ENCODE assay signal across 8 cellular contexts in genomic region chr11:116931206-116931953, GRCh38.
DNase-seq lines count a peak whose midpoint lies in the region; ATAC-seq and TF ChIP-seq lines count a peak whose summit lies in the region.

No MANE protein-coding gene starts in this region.

- H3K36me3 ChIP-seq in upper lobe of right lung = peaks cover 9% of the 10 kb centered on the region

- POLR2A ChIA-PET in activated CD4-positive, alpha-beta memory T cell treated with anti-CD3 and anti-CD28 coated beads for 36 hours (lab: Charles Lee) = interaction anchor here (0.6 to 2.1 kb wide), 10 partner anchors 17 to 1677 kb away, joined by 3 to 11 read pairs (median 4); no protein-coding TSS in a partner anchor

- intact Hi-C loops in activated CD4-positive, alpha-beta memory T cell treated with anti-CD3 and anti-CD28 coated beads for 36 hours (cut with micrococcal nuclease) = loop anchor here (1.0 to 5.0 kb wide), 9 partner anchors 17 to 301 kb away; partner anchors contain the start of genes BUD13, PCSK7 and RNF214
- intact Hi-C loops in right cardiac atrium (cut with DNase I) (no loop called here), upper lobe of right lung (cut with DNase I) (no loop called here)

- H3K27me3 ChIP-seq in right cardiac atrium (ENCODE audit: control insufficient read depth, insufficient read depth) (no peaks in the 10 kb centered on the region), upper lobe of right lung (no peaks in the 10 kb centered on the region)

- CTCF ChIA-PET in activated CD4-positive, alpha-beta memory T cell treated with anti-CD3 and anti-CD28 coated beads for 36 hours (lab: Charles Lee) = interaction anchor here (0.8 to 1.6 kb wide), 4 partner anchors 41 to 174 kb away, joined by 3 to 4 read pairs (median 3); no protein-coding TSS in a partner anchor

- peaks cover 9% of the 10 kb centered on the region for H3K9me3 Mint-ChIP-seq in activated CD4-positive, alpha-beta memory T cell treated with anti-CD3 and anti-CD28 coated beads for 36 hours

- peak overlapping the region; percentile 83 for H3K27ac Mint-ChIP-seq in activated CD4-positive, alpha-beta memory T cell treated with anti-CD3 and anti-CD28 coated beads for 36 hours

- H3K9me3 ChIP-seq in right cardiac atrium (ENCODE audit: control insufficient read depth, low read length) (no peaks in the 10 kb centered on the region), upper lobe of right lung (no peaks in the 10 kb centered on the region)

- H3K4me1 Mint-ChIP-seq in activated CD4-positive, alpha-beta memory T cell treated with anti-CD3 and anti-CD28 coated beads for 36 hours (ENCODE audit: low read depth) = peaks cover 66% of the 10 kb centered on the region

- ATAC-seq in right cardiac atrium = peak; percentile 75 to 90
- peak; percentile 61 for ATAC-seq in upper lobe of right lung

- H3K4me1 ChIP-seq in right cardiac atrium (ENCODE audit: control insufficient read depth, insufficient read depth, low read length) (peaks cover 11% of the 10 kb centered on the region), upper lobe of right lung (peaks cover 25% of the 10 kb centered on the region)

- peak; percentile 31 for DNase-seq in activated naive CD4-positive, alpha-beta T cell treated with Interleukin-2 at 50 U/mL for 16 hours
- no peak for DNase-seq in activated naive CD4-positive, alpha-beta T cell treated with anti-CD3 and anti-CD28 coated beads, Interleukin-2, amount 50 U/mL, for 16 hours
- DNase-seq in activated CD4-positive, alpha-beta memory T cell treated with anti-CD3 and anti-CD28 coated beads for 36 hours = peak; percentile 61
- DNase-seq in right cardiac atrium (peak in 2 of 3 donors; percentile 29 to 55), upper lobe of right lung (no peak), NCI-H1048 (lab: John Stamatoyannopoulos, UW) (no peak), D341Med (ENCODE audit: low spot score) (no peak), HuH-7 (ENCODE audit: low spot score) (no peak)

- H3K4me3 ChIP-seq in right cardiac atrium (ENCODE audit: low read length) = no peak overlapping the region
- no peak overlapping the region for H3K4me3 ChIP-seq in upper lobe of right lung

- no peak for TF ChIP-seq CTCF in upper lobe of right lung (IDR thresholded peaks at IDR 0.05)

- H3K4me3 Mint-ChIP-seq in activated CD4-positive, alpha-beta memory T cell treated with anti-CD3 and anti-CD28 coated beads for 36 hours = peak overlapping the region; percentile 14

- 40% methylated on average over 7 of the region's 7 CpGs for WGBS in right cardiac atrium

- peaks cover 20% of the 10 kb centered on the region for H3K36me3 Mint-ChIP-seq in activated CD4-positive, alpha-beta memory T cell treated with anti-CD3 and anti-CD28 coated beads for 36 hours

- no peaks in the 10 kb centered on the region for H3K27me3 Mint-ChIP-seq in activated CD4-positive, alpha-beta memory T cell treated with anti-CD3 and anti-CD28 coated beads for 36 hours

- H3K27ac ChIP-seq in right cardiac atrium (ENCODE audit: low read length) (peak overlapping the region; percentile 2), upper lobe of right lung (peak overlapping the region; percentile 40)

Comparison
In these comparisons a context has a peak if more than half of its experiments do, and no peak if none do; other contexts are left out.
1. DNase-seq: peak in activated naive CD4-positive, alpha-beta T cell treated with Interleukin-2 at 50 U/mL for 16 hours (single experiment), activated CD4-positive, alpha-beta memory T cell treated with anti-CD3 and anti-CD28 coated beads for 36 hours (single experiment) and right cardiac atrium (2 of 3); none in activated naive CD4-positive, alpha-beta T cell treated with anti-CD3 and anti-CD28 coated beads, Interleukin-2, amount 50 U/mL, for 16 hours (single experiment), upper lobe of right lung (single experiment), NCI-H1048 (single experiment), D341Med (single experiment) and HuH-7 (single experiment).